ENCODE assay signal across 12 cellular contexts in genomic region chr4:186570193-186570996, GRCh38. TPM values are rescaled to one million over a fixed set of nuclear protein-coding genes. Genes with fewer than 3 reads are reported as not detected.
DNase-seq lines count a peak whose midpoint lies in the region; ATAC-seq and TF ChIP-seq lines count a peak whose summit lies in the region.
"Had no signal": no experiment of that assay in that cellular context is flagged by ENCODE, and none has a peak within 500 bp of the region (broad histone marks: within the 10 kb centered on the region; RNA-seq: fewer than 3 reads in every experiment).

No MANE protein-coding gene starts in this region.

- H3K27me3 Mint-ChIP-seq in Caco-2 (ENCODE audit: insufficient read depth, unreplicated experiment) (peaks cover 4% of the 10 kb centered on the region), immature natural killer cell (ENCODE audit: low read depth in 3 of 3) (peaks cover 0 to 2% (median 1%) of the 10 kb centered on the region in 3 donors)

- DNase-seq in Caco-2 (no peak), left ventricle myocardium inferior (no peak), retina (peak; percentile 80), HUDEP-2 (lab: John Stamatoyannopoulos, UW; ENCODE audit: unreplicated experiment in 76 of 76) (no peak), immature natural killer cell (no peak), HuH-7.5 (ENCODE audit: low spot score) (no peak)
- DNase-seq: activated T-cell treated with anti-CD3 and anti-CD28 coated beads, Interleukin-2, amount 50 U/mL, for 48 hours; mesendoderm; NCI-H446; T-helper 17 cell had no signal

- H3K4me1 Mint-ChIP-seq in Caco-2 (ENCODE audit: low read depth, unreplicated experiment) (peaks cover 8% of the 10 kb centered on the region), immature natural killer cell (no peaks in the 10 kb centered on the region)
- H3K4me1 Mint-ChIP-seq: T-helper 17 cell had no signal

- H3K36me3 Mint-ChIP-seq in Caco-2 (ENCODE audit: insufficient read depth, unreplicated experiment), result peaks cover 5% of the 10 kb centered on the region
- H3K36me3 Mint-ChIP-seq in immature natural killer cell, result no peaks in the 10 kb centered on the region

- TF ChIP-seq CTCF in Caco-2 (IDR thresholded peaks at IDR 0.05; ENCODE audit: insufficient read depth in 1 of 2, low read depth in 1 of 2, low read length in 1 of 2, severe bottlenecking in 1 of 2, unreplicated experiment in 1 of 2) (no peak), WI38 (IDR thresholded peaks at IDR 0.05; ENCODE audit: low read depth, low read length) (no peak), left ventricle myocardium inferior (IDR thresholded peaks at IDR 0.05; ENCODE audit: borderline replicate concordance) (no peak)

- H3K4me1 ChIP-seq in Caco-2 (no peaks in the 10 kb centered on the region), left ventricle myocardium inferior (no peaks in the 10 kb centered on the region)

- BruUV-seq in Caco-2 (replicated peaks; lab: Mats Ljungman, UMichigan), result no TSS peak

- no peaks in the 10 kb centered on the region for H3K9me3 ChIP-seq in Caco-2
- H3K9me3 ChIP-seq in left ventricle myocardium inferior (replicated peaks), result no peaks in the 10 kb centered on the region

- intact Hi-C loops in Caco-2 (cut with micrococcal nuclease; ENCODE audit: unreplicated experiment), result no loop called here
- intact Hi-C loops in left ventricle myocardium inferior (cut with micrococcal nuclease), result no loop called here

- H3K9me3 Mint-ChIP-seq in Caco-2 (ENCODE audit: unreplicated experiment), result no peaks in the 10 kb centered on the region
- H3K9me3 Mint-ChIP-seq in immature natural killer cell, result peaks cover 0 to 2% (median 0%) of the 10 kb centered on the region in 6 donors

- H3K27me3 ChIP-seq in Caco-2 (replicated peaks; ENCODE audit: control insufficient read depth, insufficient read depth, low read length) (no peaks in the 10 kb centered on the region), left ventricle myocardium inferior (ENCODE audit: low read depth) (peaks cover 71% of the 10 kb centered on the region)

- peak overlapping the region; percentile 32 for H3K27ac Mint-ChIP-seq in Caco-2 (ENCODE audit: unreplicated experiment)
- H3K27ac Mint-ChIP-seq in immature natural killer cell, result no peak overlapping the region
- H3K27ac Mint-ChIP-seq: T-helper 17 cell had no signal

- POLR2A ChIA-PET in Caco-2 (lab: Charles Lee), result no interaction called here

- no peak overlapping the region for H3K4me3 Mint-ChIP-seq in Caco-2 (ENCODE audit: unreplicated experiment)
- H3K4me3 Mint-ChIP-seq in immature natural killer cell, result no peak overlapping the region
- H3K4me3 Mint-ChIP-seq: T-helper 17 cell had no signal

- H3K36me3 ChIP-seq in Caco-2 (ENCODE audit: control insufficient read depth, insufficient read depth, low read length), result no peaks in the 10 kb centered on the region
- no peaks in the 10 kb centered on the region for H3K36me3 ChIP-seq in left ventricle myocardium inferior

- no peak overlapping the region for H3K27ac ChIP-seq in left ventricle myocardium inferior (replicated peaks)

- H3K4me3 ChIP-seq in Caco-2 (ENCODE audit: low read depth, low read length), result no peak overlapping the region
- H3K4me3 ChIP-seq in WI38 (ENCODE audit: low read depth, low read length), result peak overlapping the region; percentile 38
- peak overlapping the region; percentile 43 for H3K4me3 ChIP-seq in left ventricle myocardium inferior

- CTCF ChIA-PET in Caco-2 (lab: Charles Lee), result no interaction called here

- no peak for ATAC-seq in GM19397 (IDR thresholded peaks at IDR 0.05; ENCODE audit: unreplicated experiment)
- ATAC-seq: T-helper 17 cell had no signal

RNA-seq across cellular contexts. Expression of gene MTNR1A, which starts 15.0 kb away (rescaled TPM):
- total RNA-seq in Caco-2 (2022) (not detected in 2 replicates), left ventricle myocardium inferior (not detected)
- not detected for polyA plus RNA-seq in immature natural killer cell
- total RNA-seq: T-helper 17 cell had no signal
